29 cellular contexts compared by ENCODE assay signal in genomic region chr10:88531383-88532092, GRCh38. TPM values are rescaled to one million over a fixed set of nuclear protein-coding genes. Genes with fewer than 3 reads are reported as not detected.
DNase-seq lines count a peak whose midpoint lies in the region; ATAC-seq, FAIRE-seq and TF ChIP-seq lines count a peak whose summit lies in the region.
"Had no signal": no experiment of that assay in that cellular context is flagged by ENCODE, and none has a peak within 500 bp of the region (broad histone marks: within the 10 kb centered on the region; RNA-seq: fewer than 3 reads in every experiment).

No MANE protein-coding gene starts in this region.

- H3K79me2 ChIP-seq in HepG2 (ENCODE audit: insufficient read depth, low read length) = no peaks in the 10 kb centered on the region

- H3K9ac ChIP-seq in HepG2 (ENCODE audit: insufficient read depth, low read depth, low read length) = no peak overlapping the region

- TF ChIP-seq POLR2A in right lobe of liver (IDR thresholded peaks at IDR 0.05) (no peak), HepG2 (IDR thresholded peaks at IDR 0.05; ENCODE audit: insufficient read depth in 1 of 2, low read depth in 2 of 2, low read length in 2 of 2) (no peak)

- no peaks in the 10 kb centered on the region for H3K36me3 ChIP-seq in right lobe of liver
- H3K36me3 ChIP-seq in HepG2 (replicated peaks in 1 of 2; ENCODE audit: control insufficient read depth in 1 of 2, insufficient read depth in 2 of 2, low read length in 2 of 2) = no peaks in the 10 kb centered on the region
- H3K36me3 ChIP-seq in lower lobe of right lung = no peaks in the 10 kb centered on the region
- H3K36me3 ChIP-seq: BE2C, Peyer's patch had no signal

- no TSS peak for BruUV-seq in HepG2 (replicated peaks; lab: Mats Ljungman, UMichigan)

- in situ Hi-C loops in HepG2 (cut with HindIII; ENCODE audit: extremely low pct_ligation_motif_present, low pct_unique_long_range_greater_than_20kb) = no loop called here

- TF ChIP-seq RAD21 in HepG2 (CRISPR knock-in tag; IDR thresholded peaks at IDR 0.05) = no peak

- intact Hi-C loops in right lobe of liver (cut with DNase I) (no loop called here), HepG2 (cut with micrococcal nuclease; ENCODE audit: unreplicated experiment) (no loop called here), lower lobe of right lung (cut with DNase I) (no loop called here)

- H2AFZ ChIP-seq in HepG2 (ENCODE audit: low read length) = no peak overlapping the region

- CTCF ChIA-PET in HepG2 (lab: Yijun Ruan, JAX; ENCODE audit: low intra/inter-chr PET ratio, low total read pairs) = no interaction called here

- H3K9me3 ChIP-seq in right lobe of liver (no peaks in the 10 kb centered on the region), HepG2 (ENCODE audit: low read length) (no peaks in the 10 kb centered on the region), lower lobe of right lung (no peaks in the 10 kb centered on the region)
- H3K9me3 ChIP-seq: BE2C, Peyer's patch had no signal

- no peaks in the 10 kb centered on the region for H4K20me1 ChIP-seq in HepG2 (ENCODE audit: insufficient read depth, low read length)

- H3K27ac ChIP-seq in right lobe of liver (no peak overlapping the region), HepG2 (ENCODE audit: extremely low read length, insufficient read depth, low read length) (no peak overlapping the region), lower lobe of right lung (peak overlapping the region; percentile 44)
- H3K27ac ChIP-seq: HL-60, Peyer's patch had no signal

- no peaks in the 10 kb centered on the region for H3K27me3 ChIP-seq in right lobe of liver
- no peaks in the 10 kb centered on the region; a peak in 1 of 5 replicates for H3K27me3 ChIP-seq in HepG2 (ENCODE audit: control insufficient read depth in 1 of 2, insufficient read depth in 2 of 2, low read length in 2 of 2)
- no peaks in the 10 kb centered on the region for H3K27me3 ChIP-seq in lower lobe of right lung (ENCODE audit: low read depth)
- H3K27me3 ChIP-seq: BE2C, Peyer's patch had no signal

- H3K4me1 ChIP-seq in right lobe of liver = peaks cover 0 to 23% (median 2%) of the 10 kb centered on the region in 4 donors
- no peaks in the 10 kb centered on the region for H3K4me1 ChIP-seq in HepG2 (ENCODE audit: insufficient read depth, low read length)
- no peaks in the 10 kb centered on the region for H3K4me1 ChIP-seq in lower lobe of right lung
- H3K4me1 ChIP-seq: Peyer's patch had no signal

- no peak overlapping the region for H3K4me2 ChIP-seq in HepG2 (ENCODE audit: low read depth, low read length)

- POLR2A ChIA-PET in HepG2 (lab: Yijun Ruan, JAX) = no interaction called here

- ATAC-seq in right lobe of liver = peak in 3 of 4 donors; percentile 48 to 59 (median 57)
- ATAC-seq in HepG2 = no peak
- peak; percentile 79 to 92 for ATAC-seq in lower lobe of right lung
- ATAC-seq in GM21723 (IDR thresholded peaks at IDR 0.05; ENCODE audit: unreplicated experiment) = no peak
- no peak for ATAC-seq in HG02840 (IDR thresholded peaks at IDR 0.05; ENCODE audit: low FRiP score, unreplicated experiment)
- ATAC-seq in HG02623 (IDR thresholded peaks at IDR 0.05; ENCODE audit: unreplicated experiment) = no peak

- WGBS in right lobe of liver (ENCODE audit: insufficient coverage, low coverage, low lambda C conversion rate, missing lambda C conversion rate) = 85% methylated on average over 4 of the region's 4 CpGs
- 22% methylated on average over 4 of the region's 4 CpGs for WGBS in HepG2 (ENCODE audit: low lambda C conversion rate)

- H3K4me3 ChIP-seq in right lobe of liver (no peak overlapping the region), HepG2 (replicated peaks in 1 of 3; ENCODE audit: insufficient read depth in 1 of 3, low read depth in 2 of 3, low read length in 3 of 3) (no peak overlapping the region), lower lobe of right lung (no peak overlapping the region)
- H3K4me3 ChIP-seq: Peyer's patch had no signal

- TF ChIP-seq CTCF in right lobe of liver (IDR thresholded peaks at IDR 0.05) (no peak), HepG2 (CRISPR knock-in tag; IDR thresholded peaks at IDR 0.05) (no peak), lower lobe of right lung (IDR thresholded peaks at IDR 0.05) (no peak)

- TF ChIP-seq EP300 in HepG2 (IDR thresholded peaks at IDR 0.05; ENCODE audit: low read depth in 2 of 2, low read length in 2 of 2) (no peak), HepG2 (CRISPR knock-in tag; IDR thresholded peaks at IDR 0.05; ENCODE audit: borderline replicate concordance) (no peak)

- FAIRE-seq in HepG2 (lab: Jason Lieb, UNC) = no peak
- FAIRE-seq: GM12891 had no signal

- DNase-seq in right lobe of liver = no peak
- no peak for DNase-seq in HepG2 (ENCODE audit: low spot score)
- peak; percentile 32 for DNase-seq in NOMO-1 treated with DMSO at 0.1 percent for 48 hours (lab: John Stamatoyannopoulos, UW; ENCODE audit: unreplicated experiment)
- no peak for DNase-seq in lower lobe of right lung
- DNase-seq: 8988T; ACHN; BE2C; Calu3; CD8-positive, alpha-beta memory T cell; DMS79 treated with DMSO at 0.1 percent for 48 hours; GF-D8; H7; HFFc6; NCI-H1048; NCI-H1694; NCI-H2029 treated with DMSO at 0.1 percent for 48 hours; NCI-H2171; NCI-H524; NCI-H774; OCI-M1; Peyer's patch; SHP77 treated with DMSO at 0.1 percent for 48 hours; SW 1271 had no signal

TF ChIP-seq in HepG2, 621 proteins besides CTCF, POLR2A, EP300 and RAD21 (continues in another document):
- TF ChIP-seq E2F5 (CRISPR knock-in tag; conservative IDR thresholded peaks at IDR 0.05) = no peak
- TF ChIP-seq TP53 (CRISPR knock-in tag; conservative IDR thresholded peaks at IDR 0.05) = no peak

RNA-seq across cellular contexts. Expression of gene RNLS, which starts 51.6 kb away (rescaled TPM):
- total RNA-seq in right lobe of liver (10 to 100 TPM in 1 of 6 experiments, 1 to 10 TPM in 5; 5.9 to 10.5 (median 7.3) TPM), HepG2 (2016; rRNA removed; fragmentation: Illumina TruSeq; extraction: Trizol) (not detected in 2 replicates), lower lobe of right lung (9.6 TPM)
- total RNA-seq in HepG2 (2016; cell fraction: cytosol; rRNA removed; fragmentation: Illumina TruSeq; extraction: Trizol; ENCODE audit: low read depth) = not detected in 2 replicates
- total RNA-seq in HepG2 (2016; cell fraction: insoluble cytoplasmic fraction; rRNA removed; fragmentation: Illumina TruSeq; extraction: Trizol) = not detected in 2 replicates
- not detected in 2 replicates for total RNA-seq in HepG2 (2016; cell fraction: membrane; rRNA removed; fragmentation: Illumina TruSeq; extraction: Trizol)
- total RNA-seq in HepG2 (2016; cell fraction: nucleus; rRNA removed; fragmentation: Illumina TruSeq; extraction: Trizol) = not detected in 2 replicates
- polyA plus RNA-seq in HepG2 (2011; rRNA removed) = not detected in 2 replicates
- not detected in 2 replicates for polyA plus RNA-seq in HepG2 (2011; cell fraction: cytosol; rRNA removed)
- polyA plus RNA-seq in HepG2 (2011; cell fraction: nucleus; rRNA removed) = not detected in 2 replicates
- not detected in 2 replicates for polyA plus RNA-seq in HepG2 (2012)
- not detected in 2 replicates for polyA plus RNA-seq in HepG2 (2016; cell fraction: cytosol; fragmentation: Illumina TruSeq; extraction: Trizol; ENCODE audit: low read depth)
- polyA plus RNA-seq in HepG2 (2016; cell fraction: insoluble cytoplasmic fraction; fragmentation: Illumina TruSeq; extraction: Trizol; ENCODE audit: low read depth) = not detected in 2 replicates
- not detected in 2 replicates for polyA plus RNA-seq in HepG2 (2016; cell fraction: membrane; fragmentation: Illumina TruSeq; extraction: Trizol; ENCODE audit: low read depth)
- polyA plus RNA-seq in HepG2 (2016; cell fraction: nucleus; fragmentation: Illumina TruSeq; extraction: Trizol; ENCODE audit: insufficient read depth, low read depth) = not detected in 2 replicates
- polyA minus RNA-seq in HepG2 (2011; rRNA and poly(A)+ RNA removed; ENCODE audit: low replicate concordance) = not detected in 2 replicates
- not detected in 2 replicates for polyA minus RNA-seq in HepG2 (2011; cell fraction: cytosol; rRNA and poly(A)+ RNA removed)
- polyA minus RNA-seq in HepG2 (2011; cell fraction: nucleus; rRNA and poly(A)+ RNA removed) = not detected in 2 replicates

RNA-seq across cellular contexts. Expression of gene LIPJ, which starts 55.0 kb away (rescaled TPM):
- total RNA-seq in right lobe of liver (under 1 TPM; 0.06 to 0.42 (median 0.21) TPM), HepG2 (2016; rRNA removed; fragmentation: Illumina TruSeq; extraction: Trizol) (not detected in 2 replicates), lower lobe of right lung (0.09 TPM)
- not detected in 2 replicates for total RNA-seq in HepG2 (2016; cell fraction: cytosol; rRNA removed; fragmentation: Illumina TruSeq; extraction: Trizol; ENCODE audit: low read depth)
- total RNA-seq in HepG2 (2016; cell fraction: insoluble cytoplasmic fraction; rRNA removed; fragmentation: Illumina TruSeq; extraction: Trizol) = not detected in 2 replicates
- total RNA-seq in HepG2 (2016; cell fraction: membrane; rRNA removed; fragmentation: Illumina TruSeq; extraction: Trizol) = not detected in 2 replicates
- not detected in 2 replicates for total RNA-seq in HepG2 (2016; cell fraction: nucleus; rRNA removed; fragmentation: Illumina TruSeq; extraction: Trizol)
- not detected in 2 replicates for polyA plus RNA-seq in HepG2 (2011; rRNA removed)
- not detected in 2 replicates for polyA plus RNA-seq in HepG2 (2011; cell fraction: cytosol; rRNA removed)
- not detected in 2 replicates for polyA plus RNA-seq in HepG2 (2011; cell fraction: nucleus; rRNA removed)
- not detected in 2 replicates for polyA plus RNA-seq in HepG2 (2012)
- not detected in 2 replicates for polyA plus RNA-seq in HepG2 (2016; cell fraction: cytosol; fragmentation: Illumina TruSeq; extraction: Trizol; ENCODE audit: low read depth)
- not detected in 2 replicates for polyA plus RNA-seq in HepG2 (2016; cell fraction: insoluble cytoplasmic fraction; fragmentation: Illumina TruSeq; extraction: Trizol; ENCODE audit: low read depth)
- polyA plus RNA-seq in HepG2 (2016; cell fraction: membrane; fragmentation: Illumina TruSeq; extraction: Trizol; ENCODE audit: low read depth) = not detected in 2 replicates
- polyA plus RNA-seq in HepG2 (2016; cell fraction: nucleus; fragmentation: Illumina TruSeq; extraction: Trizol; ENCODE audit: insufficient read depth, low read depth) = not detected in 2 replicates
- polyA minus RNA-seq in HepG2 (2011; rRNA and poly(A)+ RNA removed; ENCODE audit: low replicate concordance) = not detected in 2 replicates
- polyA minus RNA-seq in HepG2 (2011; cell fraction: cytosol; rRNA and poly(A)+ RNA removed) = not detected in 2 replicates
- polyA minus RNA-seq in HepG2 (2011; cell fraction: nucleus; rRNA and poly(A)+ RNA removed) = not detected in 2 replicates
- total RNA-seq: Calu3, H7, HFFc6, Peyer's patch had no signal
- polyA plus RNA-seq: CD14-positive monocyte; CD8-positive, alpha-beta memory T cell had no signal

Comparison
In these comparisons a context has a peak if more than half of its experiments do, and no peak if none do; other contexts are left out.
1. ATAC-seq: peak in right lobe of liver (3 of 4) and lower lobe of right lung (2 of 2); none in HepG2 (single experiment), GM21723 (single experiment), HG02840 (single experiment) and HG02623 (single experiment).